In the genomic region with DNA sequence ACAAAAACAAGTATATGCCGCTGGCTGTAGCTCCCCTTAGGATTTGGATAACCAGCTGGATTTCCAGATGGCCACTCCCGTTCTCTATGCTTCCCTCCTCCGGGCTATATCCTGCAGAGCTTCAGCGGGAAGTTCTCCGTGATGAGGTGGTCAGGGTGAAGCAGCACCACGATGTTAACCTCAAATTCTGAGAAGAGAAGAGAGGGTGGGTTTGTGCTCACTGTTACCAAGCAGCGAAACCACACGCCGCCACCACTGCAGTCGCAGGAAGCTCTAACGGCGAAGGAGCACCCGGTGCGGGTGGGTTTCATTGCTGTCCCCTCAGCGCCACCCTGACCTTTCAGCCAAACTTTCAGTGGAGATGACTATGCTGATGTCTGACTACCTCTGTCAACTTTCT, we compare ENCODE assay signal across 11 cellular contexts. TPM values are rescaled to one million over a fixed set of nuclear protein-coding genes. Genes with fewer than 3 reads are reported as not detected.
DNase-seq lines count a peak whose midpoint lies in the region; ATAC-seq and TF ChIP-seq lines count a peak whose summit lies in the region.
"Had no signal": no experiment of that assay in that cellular context is flagged by ENCODE, and none has a peak within 500 bp of the region (broad histone marks: within the 10 kb centered on the region; RNA-seq: fewer than 3 reads in every experiment).

No MANE protein-coding gene starts in this region.

- H3K27ac ChIP-seq in neutrophil: peak overlapping the region; percentile 62
- H3K27ac ChIP-seq: A549, sigmoid colon had no signal

- H3K36me3 Mint-ChIP-seq in activated CD4-positive, alpha-beta T cell treated with anti-CD3 and anti-CD28 coated beads for 36 hours (ENCODE audit: low read depth): peaks cover 65% of the 10 kb centered on the region
- H3K36me3 Mint-ChIP-seq in activated T-cell treated with anti-CD3 and anti-CD28 coated beads, Interleukin-2, amount 50 U/mL, for 72 hours (ENCODE audit: insufficient read depth in 2 of 2): peaks cover 5 to 15% of the 10 kb centered on the region in 2 donors

- H3K9me3 Mint-ChIP-seq in activated CD4-positive, alpha-beta T cell treated with anti-CD3 and anti-CD28 coated beads for 36 hours (ENCODE audit: low read depth): no peaks in the 10 kb centered on the region
- no peaks in the 10 kb centered on the region for H3K9me3 Mint-ChIP-seq in activated T-cell treated with anti-CD3 and anti-CD28 coated beads, Interleukin-2, amount 50 U/mL, for 72 hours
- H3K9me3 Mint-ChIP-seq in stimulated activated naive CD8-positive, alpha-beta T cell treated with anti-CD3 and anti-CD28 coated beads, Interleukin-15, amount 100 ng/mL, for 72 hours: no peaks in the 10 kb centered on the region

- TF ChIP-seq CTCF in neutrophil (IDR thresholded peaks at IDR 0.05): no peak

- H3K9me3 ChIP-seq in neutrophil: no peaks in the 10 kb centered on the region
- H3K9me3 ChIP-seq: A549, sigmoid colon had no signal

- peak; percentile 77 for DNase-seq in activated CD4-positive, alpha-beta T cell treated with anti-CD3 and anti-CD28 coated beads for 36 hours
- DNase-seq in activated CD4-positive, alpha-beta T cell treated with anti-CD3 and anti-CD28 coated beads for 1 hour: no peak
- peak; percentile 70 to 73 for DNase-seq in activated T-cell treated with anti-CD3 and anti-CD28 coated beads, Interleukin-2, amount 50 U/mL, for 72 hours
- DNase-seq in stimulated activated naive CD8-positive, alpha-beta T cell treated with anti-CD3 and anti-CD28 coated beads, Interleukin-15, amount 100 ng/mL, for 72 hours: peak; percentile 57 to 70
- DNase-seq in AG08395 (ENCODE audit: low spot score): no peak
- DNase-seq: NCI-H2081 treated with DMSO at 0.1 percent for 48 hours, sigmoid colon had no signal

- H3K4me1 ChIP-seq in neutrophil (ENCODE audit: control insufficient read depth in 1 of 2, insufficient read depth in 1 of 2, low read depth in 1 of 2, low read length in 1 of 2): peaks cover 29 to 32% of the 10 kb centered on the region in 2 experiments
- H3K4me1 ChIP-seq: A549 had no signal

- peak overlapping the region; percentile 48 for H3K4me3 Mint-ChIP-seq in activated CD4-positive, alpha-beta T cell treated with anti-CD3 and anti-CD28 coated beads for 36 hours
- peak overlapping the region; percentile 51 to 71 for H3K4me3 Mint-ChIP-seq in activated T-cell treated with anti-CD3 and anti-CD28 coated beads, Interleukin-2, amount 50 U/mL, for 72 hours
- peak overlapping the region; percentile 66 to 70 for H3K4me3 Mint-ChIP-seq in stimulated activated naive CD8-positive, alpha-beta T cell treated with anti-CD3 and anti-CD28 coated beads, Interleukin-15, amount 100 ng/mL, for 72 hours

- H3K36me3 ChIP-seq in neutrophil: peaks cover 75% of the 10 kb centered on the region

- intact Hi-C loops in activated CD4-positive, alpha-beta T cell treated with anti-CD3 and anti-CD28 coated beads for 36 hours (cut with DNase I, micrococcal nuclease): no loop called here

- no peaks in the 10 kb centered on the region for H3K27me3 Mint-ChIP-seq in activated CD4-positive, alpha-beta T cell treated with anti-CD3 and anti-CD28 coated beads for 36 hours
- H3K27me3 Mint-ChIP-seq in activated T-cell treated with anti-CD3 and anti-CD28 coated beads, Interleukin-2, amount 50 U/mL, for 72 hours (ENCODE audit: low read depth): no peaks in the 10 kb centered on the region
- H3K27me3 Mint-ChIP-seq in stimulated activated naive CD8-positive, alpha-beta T cell treated with anti-CD3 and anti-CD28 coated beads, Interleukin-15, amount 100 ng/mL, for 72 hours: no peaks in the 10 kb centered on the region

- H3K4me1 Mint-ChIP-seq in activated CD4-positive, alpha-beta T cell treated with anti-CD3 and anti-CD28 coated beads for 36 hours: peaks cover 41% of the 10 kb centered on the region
- H3K4me1 Mint-ChIP-seq in activated T-cell treated with anti-CD3 and anti-CD28 coated beads, Interleukin-2, amount 50 U/mL, for 72 hours (ENCODE audit: low read depth): peaks cover 54% of the 10 kb centered on the region
- peaks cover 51% of the 10 kb centered on the region for H3K4me1 Mint-ChIP-seq in stimulated activated naive CD8-positive, alpha-beta T cell treated with anti-CD3 and anti-CD28 coated beads, Interleukin-15, amount 100 ng/mL, for 72 hours

- H3K4me3 ChIP-seq in neutrophil (ENCODE audit: low read depth in 1 of 2, low read length in 1 of 2): no peak overlapping the region
- H3K4me3 ChIP-seq: A549, sigmoid colon had no signal

- peak; percentile 28 for ATAC-seq in activated CD4-positive, alpha-beta T cell treated with anti-CD3 and anti-CD28 coated beads for 36 hours
- ATAC-seq in activated T-cell treated with anti-CD3 and anti-CD28 coated beads, Interleukin-2, amount 50 U/mL, for 72 hours (replicated peaks in 1 of 2): peak; percentile 47 to 53
- peak; percentile 67 for ATAC-seq in stimulated activated naive CD8-positive, alpha-beta T cell treated with anti-CD3 and anti-CD28 coated beads, Interleukin-15, amount 100 ng/mL, for 72 hours
- ATAC-seq in GM21423 (IDR thresholded peaks at IDR 0.05; ENCODE audit: unreplicated experiment) (no peak), GM18867 (IDR thresholded peaks at IDR 0.05; ENCODE audit: unreplicated experiment) (no peak)
- ATAC-seq: A549 had no signal

- peaks cover under 1% of the 10 kb centered on the region for H3K27me3 ChIP-seq in neutrophil
- H3K27me3 ChIP-seq: sigmoid colon had no signal

- peak overlapping the region; percentile 91 for H3K27ac Mint-ChIP-seq in activated CD4-positive, alpha-beta T cell treated with anti-CD3 and anti-CD28 coated beads for 36 hours
- H3K27ac Mint-ChIP-seq in activated T-cell treated with anti-CD3 and anti-CD28 coated beads, Interleukin-2, amount 50 U/mL, for 72 hours: peak overlapping the region; percentile 94
- H3K27ac Mint-ChIP-seq in stimulated activated naive CD8-positive, alpha-beta T cell treated with anti-CD3 and anti-CD28 coated beads, Interleukin-15, amount 100 ng/mL, for 72 hours: peak overlapping the region; percentile 26 to 84

- CTCF ChIA-PET in activated CD4-positive, alpha-beta T cell treated with anti-CD3 and anti-CD28 coated beads for 36 hours (lab: Charles Lee): interaction anchor here (0.6 to 0.9 kb wide), 2 partner anchors 42 to 914 kb away, joined by 3 read pairs; a partner anchor contains a TSS

- POLR2A ChIA-PET in activated CD4-positive, alpha-beta T cell treated with anti-CD3 and anti-CD28 coated beads for 36 hours (lab: Charles Lee): interaction anchor here (0.6 to 1.9 kb wide), 4 partner anchors 17 to 162 kb away, joined by 3 to 5 read pairs (median 3); no protein-coding TSS in a partner anchor

RNA-seq across cellular contexts. Expression of a gene that starts 41.7 kb away (rescaled TPM):
- total RNA-seq in activated CD4-positive, alpha-beta T cell treated with anti-CD3 and anti-CD28 coated beads for 36 hours: 10 to 100 TPM; 54.8 to 61.7 TPM
- 10 to 100 TPM; 70.5 to 74.7 TPM for total RNA-seq in activated T-cell treated with anti-CD3 and anti-CD28 coated beads, Interleukin-2, amount 50 U/mL, for 72 hours

Comparison
In these comparisons a context has a peak if more than half of its experiments do, and no peak if none do; other contexts are left out.
1. DNase-seq: peak in activated CD4-positive, alpha-beta T cell treated with anti-CD3 and anti-CD28 coated beads for 36 hours (single experiment), activated T-cell treated with anti-CD3 and anti-CD28 coated beads, Interleukin-2, amount 50 U/mL, for 72 hours (2 of 2) and stimulated activated naive CD8-positive, alpha-beta T cell treated with anti-CD3 and anti-CD28 coated beads, Interleukin-15, amount 100 ng/mL, for 72 hours (2 of 2); none in activated CD4-positive, alpha-beta T cell treated with anti-CD3 and anti-CD28 coated beads for 1 hour (single experiment) and AG08395 (single experiment).
2. ATAC-seq: peak in activated CD4-positive, alpha-beta T cell treated with anti-CD3 and anti-CD28 coated beads for 36 hours (single experiment), activated T-cell treated with anti-CD3 and anti-CD28 coated beads, Interleukin-2, amount 50 U/mL, for 72 hours (2 of 2) and stimulated activated naive CD8-positive, alpha-beta T cell treated with anti-CD3 and anti-CD28 coated beads, Interleukin-15, amount 100 ng/mL, for 72 hours (single experiment); none in GM21423 (single experiment) and GM18867 (single experiment).
3. Peak in every context shown above with its lines, with median percentiles within 50 percentile points of each other: H3K27ac Mint-ChIP-seq and H3K4me3 Mint-ChIP-seq.